In the genomic region with DNA sequence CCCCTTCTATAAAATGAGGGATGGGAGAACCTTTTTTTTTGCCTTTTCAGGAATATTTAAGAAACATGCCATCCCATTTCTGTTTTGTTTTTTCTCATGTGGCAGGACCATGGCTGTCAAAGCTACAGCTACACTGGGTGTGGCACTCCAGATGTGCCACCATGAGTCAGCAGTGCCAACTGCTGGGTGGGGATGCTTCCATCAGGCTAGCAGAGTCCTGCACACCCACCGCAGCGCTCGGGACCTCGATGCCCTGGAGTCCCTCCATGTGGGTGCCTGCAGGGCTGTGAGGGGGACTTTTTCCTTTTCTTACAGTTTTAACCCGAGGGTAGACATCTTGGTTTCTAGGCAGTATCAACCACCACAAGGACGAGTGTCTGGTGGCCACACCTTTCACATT, we compare ENCODE assay signal across 21 cellular contexts.
"Had no signal": no experiment of that assay in that cellular context is flagged by ENCODE, and none has a peak within 500 bp of the region (broad histone marks: within the 10 kb centered on the region; RNA-seq: fewer than 3 reads in every experiment).

No MANE protein-coding gene starts in this region.

- H3K9me3 ChIP-seq: breast epithelium, left lung, neutrophil had no signal

- H3K27ac ChIP-seq: breast epithelium, epithelial cell of prostate, left lung, neutrophil had no signal

- H3K27ac Mint-ChIP-seq: activated B cell treated with CpG ODN at 0.5 μM for 24 hours; activated CD4-positive, alpha-beta T cell treated with anti-CD3 and anti-CD28 coated beads for 36 hours; activated naive CD4-positive, alpha-beta T cell treated with anti-CD3 and anti-CD28 coated beads for 36 hours; activated naive CD8-positive, alpha-beta T cell treated with anti-CD3 and anti-CD28 coated beads, Interleukin-2, amount 10 ng/mL, durations not matched to agents 7 days and 5 days; activated T-cell treated with anti-CD3 and anti-CD28 coated beads, Interleukin-2, amount 50 U/mL, for 24 hours; nephron; T-helper 17 cell had no signal

- H3K4me1 Mint-ChIP-seq: activated CD4-positive, alpha-beta T cell treated with anti-CD3 and anti-CD28 coated beads for 36 hours had no signal

- H3K36me3 ChIP-seq: breast epithelium, left lung, neutrophil had no signal

- DNase-seq: activated B cell treated with CpG ODN at 0.5 μM for 24 hours; activated CD4-positive, alpha-beta T cell treated with anti-CD3 and anti-CD28 coated beads for 36 hours; activated CD4-positive, alpha-beta T cell treated with anti-CD3 and anti-CD28 coated beads, Interleukin-2, amount 50 U/mL, for 4 hours; activated CD8-positive, alpha-beta memory T cell treated with anti-CD3 and anti-CD28 coated beads for 24 hours; activated CD8-positive, alpha-beta memory T cell treated with anti-CD3 and anti-CD28 coated beads, Interleukin-2, amount 50 U/mL, for 4 hours; activated naive CD4-positive, alpha-beta T cell treated with anti-CD3 and anti-CD28 coated beads for 36 hours; activated naive CD8-positive, alpha-beta T cell treated with anti-CD3 and anti-CD28 coated beads, Interleukin-2, amount 10 ng/mL, durations not matched to agents 7 days and 5 days; activated T-cell treated with anti-CD3 and anti-CD28 coated beads, Interleukin-2, amount 50 U/mL, for 24 hours; amniotic stem cell; cortex of kidney; kidney; midbrain; stimulated activated CD4-positive, alpha-beta T cell treated with anti-CD3 and anti-CD28 coated beads, Interleukin-4, amount 100 ng/mL, for 24 hours; stimulated activated naive CD8-positive, alpha-beta T cell treated with anti-CD3 and anti-CD28 coated beads, Interleukin-15, Interleukin-2, amounts not matched to agents 100 U/mL and 50 U/mL, for 24 hours; T-helper 17 cell had no signal

- H3K9me3 Mint-ChIP-seq: activated B cell treated with CpG ODN at 0.5 μM for 24 hours; central memory CD8-positive, alpha-beta T cell had no signal

- H3K4me3 Mint-ChIP-seq: activated B cell treated with CpG ODN at 0.5 μM for 24 hours; activated CD4-positive, alpha-beta T cell treated with anti-CD3 and anti-CD28 coated beads for 36 hours; activated naive CD4-positive, alpha-beta T cell treated with anti-CD3 and anti-CD28 coated beads for 36 hours; activated naive CD8-positive, alpha-beta T cell treated with anti-CD3 and anti-CD28 coated beads, Interleukin-2, amount 10 ng/mL, durations not matched to agents 7 days and 5 days; activated T-cell treated with anti-CD3 and anti-CD28 coated beads, Interleukin-2, amount 50 U/mL, for 24 hours; central memory CD8-positive, alpha-beta T cell; nephron; T-helper 17 cell had no signal

- H3K4me3 ChIP-seq: breast epithelium, left lung had no signal

- H3K27me3 Mint-ChIP-seq: activated CD4-positive, alpha-beta T cell treated with anti-CD3 and anti-CD28 coated beads for 36 hours; activated naive CD8-positive, alpha-beta T cell treated with anti-CD3 and anti-CD28 coated beads, Interleukin-2, amount 10 ng/mL, durations not matched to agents 7 days and 5 days; activated T-cell treated with anti-CD3 and anti-CD28 coated beads, Interleukin-2, amount 50 U/mL, for 24 hours; central memory CD8-positive, alpha-beta T cell; T-helper 17 cell had no signal

- ATAC-seq: activated CD4-positive, alpha-beta T cell treated with anti-CD3 and anti-CD28 coated beads for 36 hours; left lung; stimulated activated naive CD8-positive, alpha-beta T cell treated with anti-CD3 and anti-CD28 coated beads, Interleukin-15, Interleukin-2, amounts not matched to agents 100 U/mL and 50 U/mL, for 24 hours; T-helper 17 cell had no signal

- H3K27me3 ChIP-seq: breast epithelium, left lung, neutrophil had no signal

- H3K4me1 ChIP-seq: breast epithelium, left lung had no signal
